Comparison of ENCODE assay signal across 7 cellular contexts in genomic region chr18:38186491-38186890, GRCh38.
"Had no signal": no experiment of that assay in that cellular context is flagged by ENCODE, and none has a peak within 500 bp of the region (broad histone marks: within the 10 kb centered on the region; RNA-seq: fewer than 3 reads in every experiment).

No MANE protein-coding gene starts in this region.

- ATAC-seq: GM12878 had no signal

- DNase-seq: GDM1, GF-D8 had no signal

- FAIRE-seq: GM12878, GM12891, GM12892, GM18507, GM19239 had no signal

- H3K4me3 ChIP-seq: GM12878 had no signal
